Comparison of ENCODE assay signal across 29 cellular contexts in genomic region chr9:121727295-121728028, GRCh38.
DNase-seq lines count a peak whose midpoint lies in the region; ATAC-seq and TF ChIP-seq lines count a peak whose summit lies in the region.
"Had no signal": no experiment of that assay in that cellular context is flagged by ENCODE, and none has a peak within 500 bp of the region (broad histone marks: within the 10 kb centered on the region; RNA-seq: fewer than 3 reads in every experiment).

No MANE protein-coding gene starts in this region.

- H3K36me3 Mint-ChIP-seq in nephron progenitor cell (ENCODE audit: low read depth), result no peaks in the 10 kb centered on the region
- no peaks in the 10 kb centered on the region for H3K36me3 Mint-ChIP-seq in Calu3 (ENCODE audit: insufficient read depth, unreplicated experiment)
- H3K36me3 Mint-ChIP-seq: activated CD4-positive, alpha-beta memory T cell treated with anti-CD3 and anti-CD28 coated beads for 36 hours; stimulated activated effector memory CD8-positive, alpha-beta T cell treated with anti-CD3 and anti-CD28 coated beads, Interleukin-12 subunit alpha, Interleukin-12 subunit beta, amount 100 ng/mL, for 72 hours had no signal

- peak; percentile 17 for DNase-seq in DMS 273 (lab: John Stamatoyannopoulos, UW; ENCODE audit: unreplicated experiment)
- DNase-seq in DMS 273 treated with DMSO at 0.1 percent for 48 hours (lab: John Stamatoyannopoulos, UW), result no peak
- DNase-seq in dorsolateral prefrontal cortex, result peak in 2 of 10 donors; percentile 35 to 55
- no peak for DNase-seq in nephron progenitor cell
- DNase-seq in testis, result peak; percentile 77
- no peak for DNase-seq in Calu3
- no peak for DNase-seq in MV-4-11 (lab: John Stamatoyannopoulos, UW)
- DNase-seq: activated CD4-positive, alpha-beta memory T cell treated with anti-CD3 and anti-CD28 coated beads for 36 hours; activated naive CD4-positive, alpha-beta T cell treated with Interleukin-2 at 50 U/mL for 16 hours; aorta; BE2C; effector memory CD8-positive, alpha-beta T cell; H7; hippocampal formation; islet precursor cell; mammary epithelial cell; NCI-H1436; NCI-H2171 treated with DMSO at 0.1 percent for 48 hours; NCI-H774; PC-9; T-helper 2 cell; WERI-Rb-1 had no signal

- no peak for TF ChIP-seq POLR2A in testis (IDR thresholded peaks at IDR 0.05)

- H3K27ac ChIP-seq in dorsolateral prefrontal cortex (peak overlapping the region in 32 of 59 donors; percentile 4 to 86 (median 29)), testis (no peak overlapping the region)
- H3K27ac ChIP-seq: 22Rv1, PC-9, SJSA1, thyroid gland, WERI-Rb-1 had no signal

- intact Hi-C loops in dorsolateral prefrontal cortex (cut with DNase I) (no loop called here), testis (cut with DNase I; ENCODE audit: low total_unique reads) (no loop called here), Calu3 (cut with micrococcal nuclease; ENCODE audit: unreplicated experiment) (no loop called here)

- H3K4me1 ChIP-seq in testis, result peaks cover 61% of the 10 kb centered on the region
- H3K4me1 ChIP-seq: SJSA1 had no signal

- H3K27me3 ChIP-seq in dorsolateral prefrontal cortex (no peaks in the 10 kb centered on the region), testis (no peaks in the 10 kb centered on the region)
- H3K27me3 ChIP-seq: BE2C, SJSA1, thyroid gland had no signal

- H3K9me3 ChIP-seq in testis, result no peaks in the 10 kb centered on the region
- H3K9me3 ChIP-seq: BE2C, SJSA1, thyroid gland had no signal

- no TSS peak for BruUV-seq in Calu3 (replicated peaks; lab: Mats Ljungman, UMichigan)

- CTCF ChIA-PET in Calu3 (lab: Charles Lee), result no interaction called here

- H3K4me3 ChIP-seq in dorsolateral prefrontal cortex, result no peak overlapping the region
- no peak overlapping the region for H3K4me3 ChIP-seq in testis
- H3K4me3 ChIP-seq: PC-9, SJSA1, thyroid gland had no signal

- peaks cover 56% of the 10 kb centered on the region for H3K4me1 Mint-ChIP-seq in nephron progenitor cell
- no peaks in the 10 kb centered on the region for H3K4me1 Mint-ChIP-seq in Calu3 (ENCODE audit: low read depth, unreplicated experiment)

- no peak overlapping the region for H3K4me3 Mint-ChIP-seq in nephron progenitor cell
- H3K4me3 Mint-ChIP-seq in Calu3 (ENCODE audit: low read depth, unreplicated experiment), result no peak overlapping the region
- H3K4me3 Mint-ChIP-seq: activated CD4-positive, alpha-beta memory T cell treated with anti-CD3 and anti-CD28 coated beads for 36 hours; effector memory CD8-positive, alpha-beta T cell; stimulated activated effector memory CD8-positive, alpha-beta T cell treated with anti-CD3 and anti-CD28 coated beads, Interleukin-12 subunit alpha, Interleukin-12 subunit beta, amount 100 ng/mL, for 72 hours had no signal

- TF ChIP-seq CTCF in dorsolateral prefrontal cortex (IDR thresholded peaks at IDR 0.05 in 54 of 56, conservative IDR thresholded peaks at IDR 0.05 in 2 of 56; ENCODE audit: low read depth in 1 of 56, partially characterized antibody in 56 of 56), result no peak
- TF ChIP-seq CTCF in nephron progenitor cell (IDR thresholded peaks at IDR 0.05), result no peak
- TF ChIP-seq CTCF in testis (IDR thresholded peaks at IDR 0.05), result no peak
- no peak for TF ChIP-seq CTCF in Calu3 (IDR thresholded peaks at IDR 0.05; ENCODE audit: unreplicated experiment)

- H3K9me3 Mint-ChIP-seq in nephron progenitor cell (no peaks in the 10 kb centered on the region), Calu3 (ENCODE audit: low read depth, unreplicated experiment) (no peaks in the 10 kb centered on the region)
- H3K9me3 Mint-ChIP-seq: activated CD4-positive, alpha-beta memory T cell treated with anti-CD3 and anti-CD28 coated beads for 36 hours; effector memory CD8-positive, alpha-beta T cell; stimulated activated effector memory CD8-positive, alpha-beta T cell treated with anti-CD3 and anti-CD28 coated beads, Interleukin-12 subunit alpha, Interleukin-12 subunit beta, amount 100 ng/mL, for 72 hours had no signal

- peaks cover 6% of the 10 kb centered on the region for H3K27me3 Mint-ChIP-seq in nephron progenitor cell (ENCODE audit: low read depth, poor library complexity)
- H3K27me3 Mint-ChIP-seq in Calu3 (ENCODE audit: unreplicated experiment), result no peaks in the 10 kb centered on the region
- H3K27me3 Mint-ChIP-seq: effector memory CD8-positive, alpha-beta T cell had no signal

- 58 to 73% methylated on average over 4 of the region's 4 CpGs for WGBS in testis, 2 donors

- no peak for ATAC-seq in HG03139 (IDR thresholded peaks at IDR 0.05; ENCODE audit: unreplicated experiment)
- ATAC-seq: effector memory CD8-positive, alpha-beta T cell; HepG2; right cardiac atrium; stimulated activated effector memory CD8-positive, alpha-beta T cell treated with anti-CD3 and anti-CD28 coated beads, Interleukin-12 subunit alpha, Interleukin-12 subunit beta, amount 100 ng/mL, for 72 hours had no signal

- H3K27ac Mint-ChIP-seq in nephron progenitor cell (peak overlapping the region; percentile 26), Calu3 (ENCODE audit: unreplicated experiment) (no peak overlapping the region)
- H3K27ac Mint-ChIP-seq: activated CD4-positive, alpha-beta memory T cell treated with anti-CD3 and anti-CD28 coated beads for 36 hours; effector memory CD8-positive, alpha-beta T cell; stimulated activated effector memory CD8-positive, alpha-beta T cell treated with anti-CD3 and anti-CD28 coated beads, Interleukin-12 subunit alpha, Interleukin-12 subunit beta, amount 100 ng/mL, for 72 hours had no signal

- no peaks in the 10 kb centered on the region for H3K36me3 ChIP-seq in testis (ENCODE audit: low read depth, missing control alignments)
- H3K36me3 ChIP-seq: BE2C, SJSA1, thyroid gland had no signal

Comparison
In these comparisons a context has a peak if more than half of its experiments do, and no peak if none do; other contexts are left out.
1. DNase-seq: peak in DMS 273 (single experiment) and testis (single experiment); none in DMS 273 treated with DMSO at 0.1 percent for 48 hours (single experiment), nephron progenitor cell (single experiment), Calu3 (single experiment) and MV-4-11 (single experiment).
2. H3K27ac ChIP-seq: peak in dorsolateral prefrontal cortex (32 of 59); none in testis (0 of 2).